ENCODE assay signal across 1 cellular context in the genomic region with DNA sequence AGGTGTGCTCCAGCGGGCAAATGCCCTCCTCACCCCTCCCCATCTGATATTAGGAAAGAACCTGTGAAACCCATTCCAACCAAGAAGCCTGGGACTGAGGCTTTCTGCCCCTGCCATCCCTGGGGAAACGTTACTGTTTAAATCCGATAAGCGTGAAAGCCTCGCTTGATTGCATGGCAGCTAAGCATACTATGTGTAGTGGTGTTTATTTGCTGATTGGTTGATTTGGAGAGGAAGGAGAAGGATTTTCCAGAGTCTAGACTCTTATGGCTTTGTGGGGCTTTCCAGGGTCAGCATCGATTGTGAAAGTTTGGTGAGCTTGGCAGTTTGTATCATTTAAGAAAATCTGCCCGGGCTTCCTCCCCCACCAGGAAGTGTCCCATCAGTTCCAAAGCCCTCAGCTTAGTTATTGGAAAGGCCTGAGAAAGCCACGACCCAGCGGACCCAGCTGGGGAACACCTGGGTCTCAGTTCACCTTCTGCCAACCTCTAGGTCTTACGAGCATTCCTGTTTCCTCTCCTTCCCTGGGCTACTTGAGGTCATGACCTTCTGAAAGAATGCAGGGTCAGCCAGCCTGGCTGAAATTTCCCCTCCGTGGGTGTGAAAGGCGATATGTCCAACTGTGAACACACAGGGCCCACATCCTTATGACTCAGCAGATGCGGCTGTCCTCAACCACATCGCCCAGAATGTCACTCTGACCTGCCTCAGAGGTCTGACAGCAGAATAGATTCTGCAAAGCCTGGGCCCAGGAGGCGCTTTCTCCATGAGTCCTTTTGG.
TF ChIP-seq lines count a peak whose summit lies in the region.

No MANE protein-coding gene starts in this region.

TF ChIP-seq in GM12878, 131 proteins besides CTCF, POLR2A, EP300 and RAD21 (continued from another document and continues in another):
- TF ChIP-seq PRDM15 (CRISPR knock-in tag; IDR thresholded peaks at IDR 0.05) (no peak), SREBF1 (IDR thresholded peaks at IDR 0.05; ENCODE audit: low read length) (no peak), EGR1 (IDR thresholded peaks at IDR 0.05; ENCODE audit: borderline replicate concordance in 1 of 2, low read depth in 2 of 2, low read length in 2 of 2) (peak in 1 of 2 experiments; percentile 86; a peak in 2 of 3 replicates), PAX5 (IDR thresholded peaks at IDR 0.05; ENCODE audit: borderline replicate concordance, low read depth, low read length) (peak; percentile 96), BCL11A (IDR thresholded peaks at IDR 0.05; ENCODE audit: low read depth, low read length) (peak; percentile 97), BCL3 (IDR thresholded peaks at IDR 0.05; ENCODE audit: borderline replicate concordance, insufficient read depth, low read depth, low read length, poor library complexity, severe bottlenecking) (peak; percentile 82), SUZ12 (IDR thresholded peaks at IDR 0.05; ENCODE audit: unreplicated experiment) (no peak), MTA3 (IDR thresholded peaks at IDR 0.05; ENCODE audit: borderline replicate concordance, low read length) (peak; percentile 83; the same call in 1 of the 2 replicates), ZNF592 (IDR thresholded peaks at IDR 0.05) (no peak), SMAD1 (IDR thresholded peaks at IDR 0.05; ENCODE audit: low read depth, partially characterized antibody) (no peak), WRNIP1 (IDR thresholded peaks at IDR 0.05; ENCODE audit: borderline replicate concordance, low read depth, low read length) (no peak; the same call in 1 of the 2 replicates), RAD51 (IDR thresholded peaks at IDR 0.05) (no peak), ZNF384 (IDR thresholded peaks at IDR 0.05; ENCODE audit: borderline replicate concordance, low read depth, low read length) (no peak), ZBTB40 (IDR thresholded peaks at IDR 0.05; ENCODE audit: borderline replicate concordance) (no peak), CBFB (IDR thresholded peaks at IDR 0.05; ENCODE audit: low read depth) (peak; percentile 92), RUNX3 (IDR thresholded peaks at IDR 0.05; ENCODE audit: low read length) (peak; percentile 95), CBX5 (IDR thresholded peaks at IDR 0.05; ENCODE audit: low read depth) (0 out of 2 replicates have a peak, but pooled peaks have one; percentile 64), RBBP5 (conservative IDR thresholded peaks at IDR 0.05) (no peak), SIX5 (IDR thresholded peaks at IDR 0.05; ENCODE audit: low read depth, low read length, severe bottlenecking) (no peak), MTA2 (IDR thresholded peaks at IDR 0.05; ENCODE audit: low read depth) (peak; percentile 92), NFXL1 (IDR thresholded peaks at IDR 0.05; ENCODE audit: borderline replicate concordance) (no peak), BMI1 (IDR thresholded peaks at IDR 0.05; ENCODE audit: borderline replicate concordance) (peak; percentile 65), SPI1 (IDR thresholded peaks at IDR 0.05; ENCODE audit: borderline replicate concordance, insufficient read depth, low read depth, low read length) (peak; percentile 56), SMC3 (IDR thresholded peaks at IDR 0.05; ENCODE audit: borderline replicate concordance, low read length) (0 out of 2 replicates have a peak, but pooled peaks have one; percentile 8), ASH2L (IDR thresholded peaks at IDR 0.05; ENCODE audit: borderline replicate concordance, low read depth) (peak; percentile 56; the same call in 1 of the 2 replicates)
- TF ChIP-seq, protein P1, sequence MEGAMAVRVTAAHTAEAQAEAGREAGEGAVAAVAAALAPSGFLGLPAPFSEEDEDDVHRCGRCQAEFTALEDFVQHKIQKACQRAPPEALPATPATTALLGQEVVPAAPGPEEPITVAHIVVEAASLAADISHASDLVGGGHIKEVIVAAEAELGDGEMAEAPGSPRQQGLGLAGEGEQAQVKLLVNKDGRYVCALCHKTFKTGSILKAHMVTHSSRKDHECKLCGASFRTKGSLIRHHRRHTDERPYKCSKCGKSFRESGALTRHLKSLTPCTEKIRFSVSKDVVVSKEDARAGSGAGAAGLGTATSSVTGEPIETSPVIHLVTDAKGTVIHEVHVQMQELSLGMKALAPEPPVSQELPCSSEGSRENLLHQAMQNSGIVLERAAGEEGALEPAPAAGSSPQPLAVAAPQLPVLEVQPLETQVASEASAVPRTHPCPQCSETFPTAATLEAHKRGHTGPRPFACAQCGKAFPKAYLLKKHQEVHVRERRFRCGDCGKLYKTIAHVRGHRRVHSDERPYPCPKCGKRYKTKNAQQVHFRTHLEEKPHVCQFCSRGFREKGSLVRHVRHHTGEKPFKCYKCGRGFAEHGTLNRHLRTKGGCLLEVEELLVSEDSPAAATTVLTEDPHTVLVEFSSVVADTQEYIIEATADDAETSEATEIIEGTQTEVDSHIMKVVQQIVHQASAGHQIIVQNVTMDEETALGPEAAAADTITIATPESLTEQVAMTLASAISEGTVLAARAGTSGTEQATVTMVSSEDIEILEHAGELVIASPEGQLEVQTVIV (IDR thresholded peaks at IDR 0.05; ENCODE audit: borderline replicate concordance, partially characterized antibody) = peak; percentile 43
- TF ChIP-seq, protein P2, sequence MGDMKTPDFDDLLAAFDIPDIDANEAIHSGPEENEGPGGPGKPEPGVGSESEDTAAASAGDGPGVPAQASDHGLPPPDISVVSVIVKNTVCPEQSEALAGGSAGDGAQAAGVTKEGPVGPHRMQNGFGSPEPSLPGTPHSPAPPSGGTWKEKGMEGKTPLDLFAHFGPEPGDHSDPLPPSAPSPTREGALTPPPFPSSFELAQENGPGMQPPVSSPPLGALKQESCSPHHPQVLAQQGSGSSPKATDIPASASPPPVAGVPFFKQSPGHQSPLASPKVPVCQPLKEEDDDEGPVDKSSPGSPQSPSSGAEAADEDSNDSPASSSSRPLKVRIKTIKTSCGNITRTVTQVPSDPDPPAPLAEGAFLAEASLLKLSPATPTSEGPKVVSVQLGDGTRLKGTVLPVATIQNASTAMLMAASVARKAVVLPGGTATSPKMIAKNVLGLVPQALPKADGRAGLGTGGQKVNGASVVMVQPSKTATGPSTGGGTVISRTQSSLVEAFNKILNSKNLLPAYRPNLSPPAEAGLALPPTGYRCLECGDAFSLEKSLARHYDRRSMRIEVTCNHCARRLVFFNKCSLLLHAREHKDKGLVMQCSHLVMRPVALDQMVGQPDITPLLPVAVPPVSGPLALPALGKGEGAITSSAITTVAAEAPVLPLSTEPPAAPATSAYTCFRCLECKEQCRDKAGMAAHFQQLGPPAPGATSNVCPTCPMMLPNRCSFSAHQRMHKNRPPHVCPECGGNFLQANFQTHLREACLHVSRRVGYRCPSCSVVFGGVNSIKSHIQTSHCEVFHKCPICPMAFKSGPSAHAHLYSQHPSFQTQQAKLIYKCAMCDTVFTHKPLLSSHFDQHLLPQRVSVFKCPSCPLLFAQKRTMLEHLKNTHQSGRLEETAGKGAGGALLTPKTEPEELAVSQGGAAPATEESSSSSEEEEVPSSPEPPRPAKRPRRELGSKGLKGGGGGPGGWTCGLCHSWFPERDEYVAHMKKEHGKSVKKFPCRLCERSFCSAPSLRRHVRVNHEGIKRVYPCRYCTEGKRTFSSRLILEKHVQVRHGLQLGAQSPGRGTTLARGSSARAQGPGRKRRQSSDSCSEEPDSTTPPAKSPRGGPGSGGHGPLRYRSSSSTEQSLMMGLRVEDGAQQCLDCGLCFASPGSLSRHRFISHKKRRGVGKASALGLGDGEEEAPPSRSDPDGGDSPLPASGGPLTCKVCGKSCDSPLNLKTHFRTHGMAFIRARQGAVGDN (IDR thresholded peaks at IDR 0.05) = peak; percentile 83
